27 cellular contexts compared by ENCODE assay signal in genomic region chr3:78847603-78848002, GRCh38.
"Had no signal": no experiment of that assay in that cellular context is flagged by ENCODE, and none has a peak within 500 bp of the region (broad histone marks: within the 10 kb centered on the region; RNA-seq: fewer than 3 reads in every experiment).

No MANE protein-coding gene starts in this region.

- H3K27ac Mint-ChIP-seq: effector memory CD8-positive, alpha-beta T cell; naive thymus-derived CD8-positive, alpha-beta T cell; stimulated activated naive B cell treated with anti-CD40 and anti-IgM and Interleukin-4, amounts not matched to agents 10 μg/mL and 1 μg/mL and 100 μg/mL, for 72 hours; stimulated activated naive CD8-positive, alpha-beta T cell treated with anti-CD3 and anti-CD28 coated beads, Interleukin-15, Interleukin-2, amounts not matched to agents 100 ng/mL and 50 ng/mL, for 24 hours had no signal

- ATAC-seq: effector memory CD8-positive, alpha-beta T cell; left cardiac atrium; naive thymus-derived CD8-positive, alpha-beta T cell; psoas muscle; right cardiac atrium; stimulated activated naive B cell treated with anti-CD40 and anti-IgM and Interleukin-4, amounts not matched to agents 10 μg/mL and 1 μg/mL and 100 μg/mL, for 72 hours had no signal

- H3K36me3 ChIP-seq: esophagus squamous epithelium, left ventricle myocardium inferior, ovary, suprapubic skin, transverse colon, upper lobe of right lung, uterus had no signal

- H3K27me3 ChIP-seq: esophagus squamous epithelium, ovary, suprapubic skin, transverse colon, upper lobe of right lung, uterus had no signal

- H3K4me3 ChIP-seq: coronary artery, esophagus squamous epithelium, left ventricle myocardium inferior, lung, ovary, psoas muscle, skin epidermis, suprapubic skin, transverse colon, upper lobe of right lung, uterus had no signal

- H3K4me1 Mint-ChIP-seq: stimulated activated naive B cell treated with anti-CD40 and anti-IgM and Interleukin-4, amounts not matched to agents 10 μg/mL and 1 μg/mL and 100 μg/mL, for 72 hours had no signal

- H3K9me3 ChIP-seq: esophagus squamous epithelium, left ventricle myocardium inferior, ovary, psoas muscle, suprapubic skin, transverse colon, upper lobe of right lung, uterus had no signal

- H3K4me3 Mint-ChIP-seq: effector memory CD8-positive, alpha-beta T cell; naive thymus-derived CD8-positive, alpha-beta T cell; stimulated activated naive B cell treated with anti-CD40 and anti-IgM and Interleukin-4, amounts not matched to agents 10 μg/mL and 1 μg/mL and 100 μg/mL, for 72 hours; stimulated activated naive CD8-positive, alpha-beta T cell treated with anti-CD3 and anti-CD28 coated beads, Interleukin-15, Interleukin-2, amounts not matched to agents 100 ng/mL and 50 ng/mL, for 24 hours had no signal

- H3K36me3 Mint-ChIP-seq: naive thymus-derived CD8-positive, alpha-beta T cell; stimulated activated naive B cell treated with anti-CD40 and anti-IgM and Interleukin-4, amounts not matched to agents 10 μg/mL and 1 μg/mL and 100 μg/mL, for 72 hours had no signal

- H3K27me3 Mint-ChIP-seq: effector memory CD8-positive, alpha-beta T cell; naive thymus-derived CD8-positive, alpha-beta T cell; stimulated activated naive B cell treated with anti-CD40 and anti-IgM and Interleukin-4, amounts not matched to agents 10 μg/mL and 1 μg/mL and 100 μg/mL, for 72 hours; stimulated activated naive CD8-positive, alpha-beta T cell treated with anti-CD3 and anti-CD28 coated beads, Interleukin-15, Interleukin-2, amounts not matched to agents 100 ng/mL and 50 ng/mL, for 24 hours had no signal

- DNase-seq: dermis blood vessel endothelial cell; effector memory CD8-positive, alpha-beta T cell; erythroblast; esophagus squamous epithelium; head of caudate nucleus; left cardiac atrium; left ventricle myocardium inferior; mesenchymal stem cell; naive thymus-derived CD8-positive, alpha-beta T cell; occipital lobe; ovary; posterior cingulate gyrus; psoas muscle; right cardiac atrium; stimulated activated CD4-positive, alpha-beta T cell treated with anti-CD3 and anti-CD28 coated beads, Interleukin-15, amount 100 ng/mL, for 24 hours; stimulated activated CD4-positive, alpha-beta T cell treated with anti-CD3 and anti-CD28 coated beads, Interleukin-2, amount 100 ng/mL, for 48 hours; stimulated activated naive B cell treated with anti-CD40 and anti-IgM and Interleukin-4, amounts not matched to agents 10 μg/mL and 1 μg/mL and 100 μg/mL, for 72 hours; transverse colon; upper lobe of right lung; uterus had no signal

- FAIRE-seq: endometrium, frontal cortex had no signal

- H3K4me1 ChIP-seq: psoas muscle, transverse colon, uterus had no signal

- H3K27ac ChIP-seq: coronary artery, esophagus squamous epithelium, ovary, psoas muscle, suprapubic skin, transverse colon, upper lobe of right lung, uterus had no signal
